In the genomic region with DNA sequence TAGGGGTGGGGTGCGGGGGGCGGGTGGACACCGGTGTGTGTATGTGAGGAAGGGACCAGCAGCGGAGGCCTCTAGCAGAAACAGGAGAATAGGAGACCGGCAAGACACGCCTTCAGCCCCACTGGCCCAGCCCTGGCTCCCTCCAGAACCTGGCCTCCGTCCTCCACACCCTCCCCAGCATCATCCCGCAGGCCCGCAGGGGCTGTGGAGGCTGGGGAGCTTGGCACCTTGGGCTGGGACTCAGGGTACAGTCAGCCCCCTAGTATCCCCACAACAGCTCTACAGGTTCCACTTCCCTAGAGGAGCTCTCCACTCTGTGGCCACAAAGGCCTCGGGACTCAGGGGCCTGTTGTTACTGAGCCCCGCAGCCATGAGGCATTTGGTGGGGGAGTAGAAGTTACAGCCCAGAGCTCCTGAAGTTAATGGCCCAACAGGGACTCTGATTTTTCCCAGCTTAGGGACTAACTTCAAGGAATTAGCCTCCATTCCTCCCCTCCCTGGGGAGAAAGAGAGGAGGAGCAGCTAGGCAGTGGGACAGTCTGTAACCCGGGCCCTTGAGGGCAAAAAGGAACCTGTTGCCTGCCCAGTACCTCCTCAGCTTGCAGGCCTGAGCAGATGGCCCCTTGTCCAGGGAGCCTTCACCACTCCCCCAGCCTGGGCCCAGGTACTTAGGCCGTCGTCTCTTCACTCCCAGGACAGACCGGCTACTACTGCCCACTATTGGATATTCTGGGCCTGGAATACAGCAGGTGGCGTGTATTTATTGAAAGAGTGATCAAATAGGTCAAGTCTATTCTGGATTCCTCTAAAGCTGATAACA, we compare ENCODE assay signal across 8 cellular contexts. TPM values are rescaled to one million over a fixed set of nuclear protein-coding genes. Genes with fewer than 3 reads are reported as not detected.
A peak's percentile ranks its signal among the peaks of the same experiment; 100 is the strongest.
DNase-seq lines count a peak whose midpoint lies in the region; ATAC-seq and TF ChIP-seq lines count a peak whose summit lies in the region.

No MANE protein-coding gene starts in this region.

- H3K4me2 ChIP-seq in DOHH2 (ENCODE audit: low read length) (peak overlapping the region; percentile 66), MM.1S (ENCODE audit: low read depth, low read length) (peak overlapping the region; percentile 48)

- no peaks in the 10 kb centered on the region for H4K20me1 ChIP-seq in DOHH2 (ENCODE audit: control insufficient read depth, insufficient read depth, low read depth, low read length)
- no peaks in the 10 kb centered on the region for H4K20me1 ChIP-seq in MM.1S (ENCODE audit: insufficient read depth, low read length)

- H3K27ac Mint-ChIP-seq in MCF 10A (ENCODE audit: low read depth, unreplicated experiment) = peak overlapping the region; percentile 77
- H3K27ac Mint-ChIP-seq in memory B cell = peak overlapping the region; percentile 92

- DNase-seq in MM.1S (no peak), MCF 10A (ENCODE audit: unreplicated experiment) (no peak), memory B cell (ENCODE audit: low spot score in 2 of 2) (no peak), tibial artery (peak in 1 of 2 donors; percentile 77), G401 (ENCODE audit: low spot score) (no peak), ureter (ENCODE audit: low spot score) (no peak)
- no peak for DNase-seq in central memory CD4-positive, alpha-beta T cell

- CTCF ChIA-PET in MCF 10A (lab: Yijun Ruan, JAX) = interaction anchor here (0.6 to 1.7 kb wide), 8 partner anchors 9 to 157 kb away, joined by 3 to 8 read pairs (median 3); no protein-coding TSS in a partner anchor

- H3K4me3 Mint-ChIP-seq in MCF 10A (ENCODE audit: unreplicated experiment) = peak overlapping the region; percentile 71
- H3K4me3 Mint-ChIP-seq in memory B cell = peak overlapping the region; percentile 92

- H3K27ac ChIP-seq in DOHH2 (ENCODE audit: low read depth, low read length) (no peak overlapping the region), MM.1S (ENCODE audit: low read length) (no peak overlapping the region), tibial artery (peak overlapping the region; percentile 94 to 97)

- H2AFZ ChIP-seq in MM.1S (ENCODE audit: low read length) = no peak overlapping the region

- no peaks in the 10 kb centered on the region; the same call in 1 of the 2 replicates for H3K27me3 ChIP-seq in DOHH2 (ENCODE audit: control insufficient read depth, low read length)
- no peaks in the 10 kb centered on the region for H3K27me3 ChIP-seq in MM.1S (replicated peaks; ENCODE audit: insufficient read depth, low read length)
- H3K27me3 ChIP-seq in tibial artery = no peaks in the 10 kb centered on the region

- no peaks in the 10 kb centered on the region for H3K9me3 Mint-ChIP-seq in MCF 10A (ENCODE audit: unreplicated experiment)
- no peaks in the 10 kb centered on the region for H3K9me3 Mint-ChIP-seq in memory B cell

- no peak for ATAC-seq in memory B cell (ENCODE audit: low read depth)

- H3K36me3 Mint-ChIP-seq in MCF 10A (ENCODE audit: insufficient read depth, unreplicated experiment) (no peaks in the 10 kb centered on the region), memory B cell (no peaks in the 10 kb centered on the region)

- intact Hi-C loops in MCF 10A (cut with micrococcal nuclease) = no loop called here
- intact Hi-C loops in tibial artery (cut with DNase I; ENCODE audit: low total_unique reads) = loop anchor here (5.0 kb wide), 1 partner anchor 99 kb away; a partner anchor contains a TSS

- H3K36me3 ChIP-seq in DOHH2 (ENCODE audit: control insufficient read depth, low read length) = no peaks in the 10 kb centered on the region
- H3K36me3 ChIP-seq in MM.1S (replicated peaks; ENCODE audit: insufficient read depth, low read length) = no peaks in the 10 kb centered on the region
- no peaks in the 10 kb centered on the region for H3K36me3 ChIP-seq in tibial artery

- H3K9me3 ChIP-seq in DOHH2 (ENCODE audit: control insufficient read depth, insufficient read depth, low read length) (no peaks in the 10 kb centered on the region), MM.1S (replicated peaks; ENCODE audit: insufficient read depth, low read length) (no peaks in the 10 kb centered on the region), tibial artery (no peaks in the 10 kb centered on the region)

- H3K4me1 ChIP-seq in DOHH2 (ENCODE audit: control insufficient read depth, low read length) (peaks cover 17% of the 10 kb centered on the region), MM.1S (ENCODE audit: low read length) (peaks cover 5% of the 10 kb centered on the region), tibial artery (peaks cover 0 to 42% (median 34%) of the 10 kb centered on the region in 4 donors)

- TF ChIP-seq CTCF in DOHH2 (IDR thresholded peaks at IDR 0.05; ENCODE audit: low read depth, low read length, poor library complexity, severe bottlenecking) = no peak
- TF ChIP-seq CTCF in MM.1S (IDR thresholded peaks at IDR 0.05; ENCODE audit: low read length) = no peak
- TF ChIP-seq CTCF in MCF 10A (IDR thresholded peaks at IDR 0.05; ENCODE audit: unreplicated experiment) = no peak
- TF ChIP-seq CTCF in tibial artery (IDR thresholded peaks at IDR 0.05) = no peak

- H3K27me3 Mint-ChIP-seq in MCF 10A (ENCODE audit: insufficient read depth, unreplicated experiment) (no peaks in the 10 kb centered on the region), memory B cell (no peaks in the 10 kb centered on the region)

- BruUV-seq in MCF 10A (replicated peaks; lab: Mats Ljungman, UMichigan) = TSS peak; percentile 93

- H3K9me2 ChIP-seq in DOHH2 (replicated peaks; ENCODE audit: control insufficient read depth, low read length) (no peaks in the 10 kb centered on the region), MM.1S (replicated peaks; ENCODE audit: insufficient read depth, low read length) (no peaks in the 10 kb centered on the region)

- in situ Hi-C loops in G401 (cut with HindIII; ENCODE audit: low sequenced_read_pairs) = no loop called here

- POLR2A ChIA-PET in MCF 10A (lab: Yijun Ruan, JAX) = interaction anchor here (0.6 to 16.8 kb wide), 15 partner anchors 8 to 167 kb away, joined by 3 to 287 read pairs (median 4); a partner anchor contains a TSS

- H3K4me1 Mint-ChIP-seq in MCF 10A (ENCODE audit: insufficient read depth, unreplicated experiment) = peaks cover 28% of the 10 kb centered on the region
- H3K4me1 Mint-ChIP-seq in memory B cell = peaks cover 20% of the 10 kb centered on the region

- no peak overlapping the region for H3K9ac ChIP-seq in MM.1S (ENCODE audit: low read length)

- no peaks in the 10 kb centered on the region for H3K79me2 ChIP-seq in DOHH2 (ENCODE audit: control insufficient read depth, low read length)
- no peaks in the 10 kb centered on the region for H3K79me2 ChIP-seq in MM.1S (ENCODE audit: low read length)

- H3K4me3 ChIP-seq in DOHH2 (ENCODE audit: low read length) = peak overlapping the region; percentile 70
- peak overlapping the region; percentile 46; the same call in 1 of the 2 replicates for H3K4me3 ChIP-seq in MM.1S (ENCODE audit: low read length)
- peak overlapping the region; percentile 56 to 66 for H3K4me3 ChIP-seq in tibial artery

- H3F3A ChIP-seq in DOHH2 (ENCODE audit: control insufficient read depth, insufficient read depth) (no peaks in the 10 kb centered on the region), MM.1S (ENCODE audit: insufficient read depth, low read length) (no peaks in the 10 kb centered on the region)

RNA-seq across cellular contexts. Expression of a gene that starts 20.0 kb away (rescaled TPM):
- total RNA-seq in MCF 10A (2022) = 0.84 and 2.2 TPM in 2 replicates
- not detected in 2 replicates for total RNA-seq in G401 (2014; rRNA removed; shearing (Covaris generic))
- total RNA-seq in ureter = 0.75 TPM

RNA-seq across cellular contexts. Expression of a gene that starts 28.3 kb away (rescaled TPM):
- total RNA-seq in MCF 10A (2022) (173 and 188 TPM in 2 replicates), ureter (298 TPM)
- total RNA-seq in G401 (2014; rRNA removed; shearing (Covaris generic)) = 1.0 and 5.3 TPM in 2 replicates

Comparison
In these comparisons a context has a peak if more than half of its experiments do, and no peak if none do; other contexts are left out.
1. H3K27ac ChIP-seq: peak in tibial artery (2 of 2); none in DOHH2 (single experiment) and MM.1S (single experiment).
2. RNA of a gene that starts 28.3 kb away (total RNA-seq): 298 TPM in ureter (single experiment) and 173 to 188 TPM in MCF 10A; 1.0 to 5.3 TPM in G401; every median in the first group is over 10 times any median in the second.
3. Peak in every context shown above with its lines, with median percentiles within 50 percentile points of each other: H3K4me3 ChIP-seq.